ENCODE assay signal across 16 cellular contexts in genomic region chr14:65277027-65277426, GRCh38.
DNase-seq lines count a peak whose midpoint lies in the region; ATAC-seq, FAIRE-seq and TF ChIP-seq lines count a peak whose summit lies in the region.
"Had no signal": no experiment of that assay in that cellular context is flagged by ENCODE, and none has a peak within 500 bp of the region (broad histone marks: within the 10 kb centered on the region; RNA-seq: fewer than 3 reads in every experiment).

No MANE protein-coding gene starts in this region.

- ATAC-seq in IMR-90 (ENCODE audit: low read depth) (peak; percentile 51), heart right ventricle (no peak), GM21381 (IDR thresholded peaks at IDR 0.05; ENCODE audit: unreplicated experiment) (no peak), aorta (ENCODE audit: low FRiP score) (no peak)
- ATAC-seq: body of pancreas; effector memory CD8-positive, alpha-beta T cell had no signal

- peak; percentile 20 for FAIRE-seq in GM12891 (lab: Jason Lieb, UNC)
- FAIRE-seq: kidney, RCC 7860 had no signal

- peaks cover 29% of the 10 kb centered on the region for H3K4me1 Mint-ChIP-seq in osteocyte (ENCODE audit: unreplicated experiment)

- POLR2A ChIA-PET in IMR-90 (lab: Charles Lee; ENCODE audit: unreplicated experiment): no interaction called here

- DNase-seq in GM12891 (ENCODE audit: insufficient read length, low spot score) (no peak), IMR-90 (peak; percentile 58), osteocyte (ENCODE audit: extremely low spot score, unreplicated experiment) (no peak), heart right ventricle (no peak), aorta (no peak)
- DNase-seq: activated CD4-positive, alpha-beta T cell treated with anti-CD3 and anti-CD28 coated beads, Interleukin-2, amount 10 ng/mL, durations not matched to agents 7 days and 5 days; body of pancreas; effector memory CD8-positive, alpha-beta T cell; glutamatergic neuron; kidney; NCI-H1694; uterus had no signal

- H3K36me3 Mint-ChIP-seq in osteocyte (ENCODE audit: unreplicated experiment): no peaks in the 10 kb centered on the region
- H3K36me3 Mint-ChIP-seq: CD14-positive monocyte had no signal

- dilution Hi-C loops in IMR-90 (cut with HindIII; ENCODE audit: low sequenced_read_pairs, unreplicated experiment): no loop called here

- no peaks in the 10 kb centered on the region for H3K36me3 ChIP-seq in IMR-90 (ENCODE audit: control insufficient read depth, insufficient read depth, low read length)
- H3K36me3 ChIP-seq in ectodermal cell (ENCODE audit: control insufficient read depth, insufficient read depth, low read length): no peaks in the 10 kb centered on the region
- H3K36me3 ChIP-seq in heart right ventricle: no peaks in the 10 kb centered on the region
- no peaks in the 10 kb centered on the region for H3K36me3 ChIP-seq in aorta (ENCODE audit: control insufficient read depth in 1 of 2, insufficient read depth in 2 of 2, low read length in 1 of 2)
- H3K36me3 ChIP-seq: uterus had no signal

- H3K27ac ChIP-seq in IMR-90 (ENCODE audit: insufficient read depth, low read length) (no peak overlapping the region), ectodermal cell (ENCODE audit: insufficient read depth, low read depth, low read length, poor library complexity, severe bottlenecking) (peak overlapping the region; percentile 70), heart right ventricle (no peak overlapping the region), aorta (ENCODE audit: low read depth in 1 of 2, low read length in 2 of 2) (no peak overlapping the region)
- H3K27ac ChIP-seq: body of pancreas, uterus had no signal

- H2BK5ac ChIP-seq in IMR-90 (ENCODE audit: low read depth, low read length, poor library complexity, severe bottlenecking): no peak overlapping the region

- no peak overlapping the region for H3K4ac ChIP-seq in IMR-90 (ENCODE audit: low read depth, low read length)

- H3K14ac ChIP-seq in IMR-90 (replicated peaks; ENCODE audit: low read depth, low read length): no peak overlapping the region; the same call in 1 of the 2 replicates

- no peak overlapping the region for H2BK120ac ChIP-seq in IMR-90 (ENCODE audit: low read depth, low read length)

- H3K23ac ChIP-seq in IMR-90 (ENCODE audit: low read depth, low read length): no peak overlapping the region

- CTCF ChIA-PET in IMR-90 (lab: Yijun Ruan, JAX): no interaction called here

- H4K20me1 ChIP-seq in IMR-90 (ENCODE audit: insufficient read depth, low read length): no peaks in the 10 kb centered on the region

- H3K4me1 ChIP-seq in IMR-90 (ENCODE audit: control insufficient read depth, insufficient read depth, low read length) (peaks cover 2% of the 10 kb centered on the region), ectodermal cell (ENCODE audit: control insufficient read depth, insufficient read depth, low read length) (peaks cover 23% of the 10 kb centered on the region), heart right ventricle (peaks cover 0 to 5% (median 0%) of the 10 kb centered on the region in 9 donors), aorta (ENCODE audit: control insufficient read depth in 1 of 2, insufficient read depth in 2 of 2, low read length in 2 of 2) (no peaks in the 10 kb centered on the region)
- H3K4me1 ChIP-seq: body of pancreas, uterus had no signal

- no TSS peak for BruUV-seq in IMR-90 (replicated peaks; lab: Mats Ljungman, UMichigan)

- H2BK15ac ChIP-seq in IMR-90 (ENCODE audit: low read depth, low read length): no peak overlapping the region

- H4K8ac ChIP-seq in IMR-90 (ENCODE audit: low read depth in 2 of 2, low read length in 2 of 2): no peak overlapping the region

- TF ChIP-seq POLR2A in GM12891 (IDR thresholded peaks at IDR 0.05; ENCODE audit: low read depth, low read length) (no peak), IMR-90 (IDR thresholded peaks at IDR 0.05; ENCODE audit: low read depth, low read length) (no peak)

- no peak overlapping the region for H2BK20ac ChIP-seq in IMR-90 (ENCODE audit: low read depth, low read length)

- TF ChIP-seq RAD21 in IMR-90 (IDR thresholded peaks at IDR 0.05; ENCODE audit: low read length): no peak

- H3K9me3 Mint-ChIP-seq in osteocyte (ENCODE audit: unreplicated experiment): no peaks in the 10 kb centered on the region
- H3K9me3 Mint-ChIP-seq: activated CD4-positive, alpha-beta T cell treated with anti-CD3 and anti-CD28 coated beads, Interleukin-2, amount 10 ng/mL, durations not matched to agents 7 days and 5 days; effector memory CD8-positive, alpha-beta T cell had no signal

- TF ChIP-seq CTCF in IMR-90 (conservative IDR thresholded peaks at IDR 0.05; ENCODE audit: low read depth, low read length) (no peak), osteocyte (IDR thresholded peaks at IDR 0.05) (no peak), heart right ventricle (IDR thresholded peaks at IDR 0.05) (no peak)

- H3K18ac ChIP-seq in IMR-90 (ENCODE audit: low read depth, low read length): no peak overlapping the region

- H3K9me3 ChIP-seq in IMR-90 (ENCODE audit: control insufficient read depth, insufficient read depth, low read length): no peaks in the 10 kb centered on the region
- no peaks in the 10 kb centered on the region for H3K9me3 ChIP-seq in ectodermal cell (ENCODE audit: control insufficient read depth, low read length)
- H3K9me3 ChIP-seq in heart right ventricle: peaks cover 0 to 3% (median 0%) of the 10 kb centered on the region in 11 donors
- no peaks in the 10 kb centered on the region for H3K9me3 ChIP-seq in aorta (ENCODE audit: control insufficient read depth, low read length)
- H3K9me3 ChIP-seq: body of pancreas, uterus had no signal

- H3K4me3 Mint-ChIP-seq in osteocyte (ENCODE audit: unreplicated experiment): no peak overlapping the region
- H3K4me3 Mint-ChIP-seq: activated CD4-positive, alpha-beta T cell treated with anti-CD3 and anti-CD28 coated beads, Interleukin-2, amount 10 ng/mL, durations not matched to agents 7 days and 5 days; CD14-positive monocyte; effector memory CD8-positive, alpha-beta T cell had no signal

- H3K79me1 ChIP-seq in IMR-90 (ENCODE audit: low read depth in 1 of 2, low read length in 2 of 2): no peaks in the 10 kb centered on the region

- no peak overlapping the region for H3K56ac ChIP-seq in IMR-90 (ENCODE audit: extremely low read depth, insufficient read depth, low read length)

- H4K5ac ChIP-seq in IMR-90 (ENCODE audit: low read depth, low read length): no peak overlapping the region

- peaks cover 2% of the 10 kb centered on the region; the same call in 1 of the 2 replicates for H3K9me1 ChIP-seq in IMR-90 (ENCODE audit: insufficient read depth, low read length)

- no CpG with 5 or more reads among the region's 4 CpGs for WGBS in IMR-90 (ENCODE audit: extremely low coverage in 2 of 2, insufficient read length in 1 of 2), 2 experiments
- WGBS in ectodermal cell, 2 experiments: 72% methylated on average over 4 of the region's 4 CpGs
- 86 to 92% methylated on average over 4 of the region's 4 CpGs for WGBS in heart right ventricle, 2 donors
- WGBS in aorta, 2 donors: 72 to 75% methylated on average over 4 of the region's 4 CpGs

- no peak overlapping the region for H2AK9ac ChIP-seq in IMR-90 (replicated peaks; ENCODE audit: low read depth, low read length, poor library complexity)

- H3K27ac Mint-ChIP-seq in osteocyte (ENCODE audit: unreplicated experiment): peak overlapping the region; percentile 84
- H3K27ac Mint-ChIP-seq: activated CD4-positive, alpha-beta T cell treated with anti-CD3 and anti-CD28 coated beads, Interleukin-2, amount 10 ng/mL, durations not matched to agents 7 days and 5 days; CD14-positive monocyte; effector memory CD8-positive, alpha-beta T cell had no signal

- no peak overlapping the region for H3K9ac ChIP-seq in IMR-90 (ENCODE audit: low read depth, low read length)

- in situ Hi-C loops in IMR-90 (cut with MboI; ENCODE audit: low sequenced_read_pairs): no loop called here

- H3K4me3 ChIP-seq in IMR-90 (ENCODE audit: insufficient read depth, low read depth, low read length): no peak overlapping the region
- no peak overlapping the region for H3K4me3 ChIP-seq in ectodermal cell (ENCODE audit: insufficient read depth, low read depth, low read length)
- no peak overlapping the region for H3K4me3 ChIP-seq in heart right ventricle
- no peak overlapping the region for H3K4me3 ChIP-seq in aorta (ENCODE audit: low read length in 2 of 2)
- H3K4me3 ChIP-seq: body of pancreas, uterus had no signal

- H2AK5ac ChIP-seq in IMR-90 (ENCODE audit: low read depth, low read length): no peak overlapping the region

- no peak overlapping the region for H2AFZ ChIP-seq in IMR-90 (replicated peaks; ENCODE audit: low read length, poor library complexity)

- H3K4me2 ChIP-seq in IMR-90 (ENCODE audit: low read depth, low read length): no peak overlapping the region

- H3K27me3 ChIP-seq in IMR-90 (ENCODE audit: control insufficient read depth, insufficient read depth, low read length) (peaks cover 3% of the 10 kb centered on the region; the same call in 1 of the 2 replicates), ectodermal cell (ENCODE audit: control insufficient read depth, insufficient read depth, low read length, poor library complexity, severe bottlenecking) (no peaks in the 10 kb centered on the region), heart right ventricle (peaks cover 0 to under 1% (median 0%) of the 10 kb centered on the region in 7 donors), aorta (ENCODE audit: control insufficient read depth in 1 of 2, insufficient read depth in 2 of 2, low read length in 1 of 2) (no peaks in the 10 kb centered on the region)
- H3K27me3 ChIP-seq: body of pancreas, uterus had no signal

- intact Hi-C loops in IMR-90 (cut with micrococcal nuclease): no loop called here
- intact Hi-C loops in heart right ventricle (cut with DNase I): no loop called here
- intact Hi-C loops in aorta (cut with DNase I): no loop called here

- no peak overlapping the region for H4K91ac ChIP-seq in IMR-90 (ENCODE audit: insufficient read depth, low read depth, low read length)

- peaks cover 2% of the 10 kb centered on the region for H3K27me3 Mint-ChIP-seq in osteocyte (ENCODE audit: unreplicated experiment)
- H3K27me3 Mint-ChIP-seq: activated CD4-positive, alpha-beta T cell treated with anti-CD3 and anti-CD28 coated beads, Interleukin-2, amount 10 ng/mL, durations not matched to agents 7 days and 5 days; effector memory CD8-positive, alpha-beta T cell had no signal

TF ChIP-seq in GM12891, 5 proteins besides CTCF, POLR2A, EP300 and RAD21:
- TF ChIP-seq POLR2AphosphoS5 (IDR thresholded peaks at IDR 0.05; ENCODE audit: low read depth, low read length) (no peak), TAF1 (IDR thresholded peaks at IDR 0.05; ENCODE audit: low read depth, low read length) (no peak), PAX5 (IDR thresholded peaks at IDR 0.05; ENCODE audit: insufficient read depth, low read length, severe bottlenecking) (no peak), SPI1 (IDR thresholded peaks at IDR 0.05; ENCODE audit: low read depth, low read length) (no peak)

TF ChIP-seq in IMR-90, 13 proteins besides CTCF, POLR2A, EP300 and RAD21:
- TF ChIP-seq CEBPB (IDR thresholded peaks at IDR 0.05; ENCODE audit: low read depth, low read length): no peak
- TF ChIP-seq MAFK (IDR thresholded peaks at IDR 0.05; ENCODE audit: low read depth, low read length): 0 out of 2 replicates have a peak, but pooled peaks have one; percentile 8
